Comparison of ENCODE assay signal across 24 cellular contexts in genomic region chr11:124302756-124303155, GRCh38. TPM values are rescaled to one million over a fixed set of nuclear protein-coding genes. Genes with fewer than 3 reads are reported as not detected.
DNase-seq lines count a peak whose midpoint lies in the region; ATAC-seq, FAIRE-seq and TF ChIP-seq lines count a peak whose summit lies in the region.
"Had no signal": no experiment of that assay in that cellular context is flagged by ENCODE, and none has a peak within 500 bp of the region (broad histone marks: within the 10 kb centered on the region; RNA-seq: fewer than 3 reads in every experiment).

No MANE protein-coding gene starts in this region.

- H2AK5ac ChIP-seq in IMR-90 (ENCODE audit: low read depth, low read length) (no peak overlapping the region), H1 (ENCODE audit: low read depth, low read length) (no peak overlapping the region), mesenchymal stem cell (ENCODE audit: low read length, severe bottlenecking) (no peak overlapping the region)

- H3K18ac ChIP-seq in IMR-90 (ENCODE audit: low read depth, low read length) (peak overlapping the region; percentile 37; the same call in 1 of the 2 replicates), H1 (ENCODE audit: extremely low read depth, low read length) (no peak overlapping the region), mesenchymal stem cell (ENCODE audit: low read depth in 1 of 2, low read length in 2 of 2) (peak overlapping the region; percentile 22 to 79)

- H4K5ac ChIP-seq in IMR-90 (ENCODE audit: low read depth, low read length) (peak overlapping the region; percentile 63; the same call in 1 of the 2 replicates), H1 (ENCODE audit: insufficient read length, low read depth, low read length) (no peak overlapping the region)

- no CpG with 5 or more reads among the region's 2 CpGs for WGBS in IMR-90 (ENCODE audit: extremely low coverage in 2 of 2, insufficient read length in 1 of 2), 2 experiments
- WGBS in H1 (ENCODE audit: extremely low coverage in 1 of 2, insufficient coverage in 1 of 2, insufficient read length in 1 of 2, insufficient replicate concordance in 2 of 2, low coverage in 1 of 2, low lambda C conversion rate in 2 of 2, missing lambda C conversion rate in 1 of 2), 2 experiments, result 29% methylated on average over 2 of the region's 2 CpGs; no CpG with 5 or more reads in 1 of the 2 experiments
- WGBS in mesenchymal stem cell, result no CpG with 5 or more reads among the region's 2 CpGs
- 11 to 55% methylated on average over 2 of the region's 2 CpGs for WGBS in gastroesophageal sphincter (ENCODE audit: low coverage in 1 of 2), 2 donors

- H2BK20ac ChIP-seq in IMR-90 (ENCODE audit: low read depth, low read length), result no peak overlapping the region
- no peak overlapping the region for H2BK20ac ChIP-seq in H1 (ENCODE audit: low read length)

- no peak for TF ChIP-seq RAD21 in IMR-90 (IDR thresholded peaks at IDR 0.05; ENCODE audit: low read length)
- no peak for TF ChIP-seq RAD21 in H1 (IDR thresholded peaks at IDR 0.05 in 1 of 2, conservative IDR thresholded peaks at IDR 0.05 in 1 of 2; ENCODE audit: low read depth in 2 of 2, low read length in 2 of 2)

- H3K4me3 ChIP-seq in AG10803 (ENCODE audit: low read length), result no peak overlapping the region
- no peak overlapping the region for H3K4me3 ChIP-seq in IMR-90 (ENCODE audit: insufficient read depth, low read depth, low read length)
- no peak overlapping the region for H3K4me3 ChIP-seq in H1 (ENCODE audit: extremely low read depth in 1 of 4, insufficient read depth in 2 of 4, low read depth in 3 of 4, low read length in 4 of 4)
- H3K4me3 ChIP-seq in mesenchymal stem cell (ENCODE audit: insufficient read depth in 1 of 2, low read depth in 1 of 2, low read length in 2 of 2), result no peak overlapping the region
- H3K4me3 ChIP-seq in gastroesophageal sphincter, result no peak overlapping the region
- H3K4me3 ChIP-seq: PC-9 had no signal

- H3K4me1 ChIP-seq in IMR-90 (ENCODE audit: control insufficient read depth, insufficient read depth, low read length) (peaks cover 2% of the 10 kb centered on the region; the same call in 1 of the 2 replicates), H1 (replicated peaks in 1 of 4; ENCODE audit: control insufficient read depth in 3 of 4, insufficient read depth in 4 of 4, low read length in 3 of 4) (peaks cover 0 to 6% (median 4%) of the 10 kb centered on the region in 4 experiments; a peak in 2 of 7 replicates), mesenchymal stem cell (ENCODE audit: control insufficient read depth, insufficient read depth, low read depth, low read length) (no peaks in the 10 kb centered on the region), gastroesophageal sphincter (no peaks in the 10 kb centered on the region)

- peak overlapping the region; percentile 34; the same call in 1 of the 3 replicates for H2BK15ac ChIP-seq in IMR-90 (ENCODE audit: low read depth, low read length)
- H2BK15ac ChIP-seq in H1 (ENCODE audit: low read length), result no peak overlapping the region
- H2BK15ac ChIP-seq in mesenchymal stem cell (ENCODE audit: low read depth, poor library complexity, severe bottlenecking), result no peak overlapping the region

- no peak for TF ChIP-seq EP300 in H1 (IDR thresholded peaks at IDR 0.05; ENCODE audit: borderline replicate concordance in 1 of 2, low read depth in 2 of 2, low read length in 2 of 2)
- no peak for TF ChIP-seq EP300 in gastroesophageal sphincter (IDR thresholded peaks at IDR 0.05)

- no peaks in the 10 kb centered on the region for H3K9me1 ChIP-seq in IMR-90 (ENCODE audit: insufficient read depth, low read length)

- no peak overlapping the region for H2AK9ac ChIP-seq in IMR-90 (replicated peaks; ENCODE audit: low read depth, low read length, poor library complexity)

- ATAC-seq in IMR-90 (ENCODE audit: low read depth), result no peak
- no peak for ATAC-seq in HG03196 (IDR thresholded peaks at IDR 0.05; ENCODE audit: unreplicated experiment)
- ATAC-seq in HG03520 (IDR thresholded peaks at IDR 0.05; ENCODE audit: unreplicated experiment), result no peak
- no peak for ATAC-seq in gastroesophageal sphincter

- no peaks in the 10 kb centered on the region for H3K23me2 ChIP-seq in H1 (ENCODE audit: low read depth, low read length)

- H3K79me2 ChIP-seq in H1 (ENCODE audit: control insufficient read depth in 1 of 2, insufficient read depth in 2 of 2, low read length in 2 of 2), result no peaks in the 10 kb centered on the region

- H3K79me1 ChIP-seq in IMR-90 (ENCODE audit: low read depth in 1 of 2, low read length in 2 of 2), result no peaks in the 10 kb centered on the region
- no peaks in the 10 kb centered on the region for H3K79me1 ChIP-seq in H1 (ENCODE audit: low read depth, low read length)
- H3K79me1 ChIP-seq in mesenchymal stem cell (replicated peaks; ENCODE audit: low read length, poor library complexity, severe bottlenecking), result no peaks in the 10 kb centered on the region

- no peak for TF ChIP-seq POLR2A in IMR-90 (IDR thresholded peaks at IDR 0.05; ENCODE audit: low read depth, low read length)
- no peak for TF ChIP-seq POLR2A in H1 (IDR thresholded peaks at IDR 0.05; ENCODE audit: control extremely low read depth in 1 of 2, low read depth in 2 of 2, low read length in 2 of 2)
- TF ChIP-seq POLR2A in gastroesophageal sphincter (IDR thresholded peaks at IDR 0.05), result no peak

- no peak overlapping the region for H3K4me2 ChIP-seq in IMR-90 (ENCODE audit: low read depth, low read length)
- H3K4me2 ChIP-seq in H1 (ENCODE audit: insufficient read depth in 1 of 2, low read depth in 2 of 2, low read length in 2 of 2), result 0 out of 4 replicates have a peak overlapping the region, but pooled peaks of 1 of the 2 experiments have one; percentile 11
- no peak overlapping the region for H3K4me2 ChIP-seq in mesenchymal stem cell (ENCODE audit: low read length, poor library complexity, severe bottlenecking)
- H3K4me2 ChIP-seq: PC-9, SK-N-SH had no signal

- dilution Hi-C loops in IMR-90 (cut with HindIII; ENCODE audit: low sequenced_read_pairs, unreplicated experiment), result no loop called here

- CTCF ChIA-PET in IMR-90 (lab: Yijun Ruan, JAX), result interaction anchor here (0.6 kb wide), 1 partner anchor 41 kb away, joined by 4 read pairs; no protein-coding TSS in a partner anchor
- CTCF ChIA-PET in H1 (lab: Charles Lee; ENCODE audit: partially characterized antibody), result no interaction called here

- H2BK12ac ChIP-seq in H1 (ENCODE audit: low read depth, low read length) (no peak overlapping the region; the same call in 1 of the 2 replicates), mesenchymal stem cell (ENCODE audit: low read length in 2 of 2) (peak overlapping the region in 1 of 2 experiments; percentile 66)

- no peaks in the 10 kb centered on the region for H4K20me1 ChIP-seq in IMR-90 (ENCODE audit: insufficient read depth, low read length)
- no peaks in the 10 kb centered on the region for H4K20me1 ChIP-seq in H1 (replicated peaks in 1 of 2; ENCODE audit: control insufficient read depth in 1 of 2, insufficient read depth in 2 of 2, low read length in 2 of 2)

- H3K9ac ChIP-seq in IMR-90 (ENCODE audit: low read depth, low read length), result no peak overlapping the region
- H3K9ac ChIP-seq in H1 (replicated peaks in 1 of 4; ENCODE audit: extremely low read depth in 1 of 4, low read depth in 3 of 4, low read length in 3 of 4), result no peak overlapping the region
- no peak overlapping the region for H3K9ac ChIP-seq in mesenchymal stem cell (ENCODE audit: low read length)
- H3K9ac ChIP-seq: SK-N-SH had no signal

- H3K9me3 ChIP-seq in IMR-90 (ENCODE audit: control insufficient read depth, insufficient read depth, low read length) (no peaks in the 10 kb centered on the region; the same call in 1 of the 2 replicates), H1 (ENCODE audit: insufficient read depth in 2 of 2, low read depth in 1 of 2, low read length in 1 of 2) (no peaks in the 10 kb centered on the region), mesenchymal stem cell (ENCODE audit: control insufficient read depth, low read length) (no peaks in the 10 kb centered on the region), gastroesophageal sphincter (peaks cover 0 to 8% (median 0%) of the 10 kb centered on the region in 3 donors)
- H3K9me3 ChIP-seq: SK-N-SH had no signal

- no peak overlapping the region for H3K23ac ChIP-seq in IMR-90 (ENCODE audit: low read depth, low read length)
- H3K23ac ChIP-seq in H1 (ENCODE audit: insufficient read length), result no peak overlapping the region
- H3K23ac ChIP-seq in mesenchymal stem cell (ENCODE audit: low read length in 2 of 2), result no peak overlapping the region

- DNase-seq in AG10803 (ENCODE audit: low read depth) (peak; percentile 5), IMR-90 (no peak), H1 (ENCODE audit: low read depth in 1 of 2, low spot score in 2 of 2) (no peak), mesenchymal stem cell (peak; percentile 51), SW 1271 (lab: John Stamatoyannopoulos, UW) (no peak)
- DNase-seq: CD4-positive, CD25-positive, alpha-beta regulatory T cell; EL; KBM-7; MM.1S; NCI-H1048; NCI-H1436; NCI-H187 treated with DMSO at 0.1 percent for 48 hours; NCI-H226; NCI-H510A treated with DMSO at 0.1 percent for 48 hours; NCI-H748 treated with DMSO at 0.1 percent for 48 hours; PC-9; RPMI8226; SHP77; SK-N-SH had no signal

- BruUV-seq in IMR-90 (replicated peaks; lab: Mats Ljungman, UMichigan), result no TSS peak

- H3K36me3 ChIP-seq in IMR-90 (ENCODE audit: control insufficient read depth, insufficient read depth, low read length) (no peaks in the 10 kb centered on the region), H1 (ENCODE audit: control insufficient read depth in 2 of 4, insufficient read depth in 4 of 4, low read length in 3 of 4) (no peaks in the 10 kb centered on the region), mesenchymal stem cell (ENCODE audit: control insufficient read depth in 1 of 2, insufficient read depth in 2 of 2, low read depth in 1 of 2, low read length in 2 of 2) (no peaks in the 10 kb centered on the region), gastroesophageal sphincter (no peaks in the 10 kb centered on the region)

- H2BK120ac ChIP-seq in IMR-90 (ENCODE audit: low read depth, low read length) (peak overlapping the region; percentile 57), H1 (replicated peaks; ENCODE audit: low read depth, low read length) (no peak overlapping the region), mesenchymal stem cell (ENCODE audit: low read depth, low read length) (no peak overlapping the region)

- FAIRE-seq in H1 (lab: Jason Lieb, UNC), result no peak
- FAIRE-seq: A204.1 had no signal

- H4K8ac ChIP-seq in IMR-90 (ENCODE audit: low read depth in 2 of 2, low read length in 2 of 2) (peak overlapping the region in 1 of 2 experiments; percentile 55; a peak in 2 of 4 replicates), H1 (ENCODE audit: extremely low read depth, insufficient read depth, low read length) (no peak overlapping the region), mesenchymal stem cell (ENCODE audit: low read length) (no peak overlapping the region)

- peak overlapping the region; percentile 74; the same call in 1 of the 2 replicates for H4K91ac ChIP-seq in IMR-90 (ENCODE audit: insufficient read depth, low read depth, low read length)
- no peak overlapping the region for H4K91ac ChIP-seq in H1 (replicated peaks; ENCODE audit: insufficient read length, low read length)
- H4K91ac ChIP-seq in mesenchymal stem cell (ENCODE audit: low read length), result no peak overlapping the region

- in situ Hi-C loops in IMR-90 (cut with MboI; ENCODE audit: low sequenced_read_pairs), result no loop called here

- H3K4ac ChIP-seq in IMR-90 (ENCODE audit: low read depth, low read length) (peak overlapping the region; percentile 88; the same call in 1 of the 2 replicates), H1 (replicated peaks; ENCODE audit: insufficient read length, low read depth, low read length) (no peak overlapping the region), mesenchymal stem cell (ENCODE audit: low read depth in 1 of 2, low read length in 2 of 2) (no peak overlapping the region)

- no peak overlapping the region for H3K27ac ChIP-seq in IMR-90 (ENCODE audit: insufficient read depth, low read length)
- no peak overlapping the region for H3K27ac ChIP-seq in H1 (ENCODE audit: low read depth, low read length)
- no peak overlapping the region for H3K27ac ChIP-seq in mesenchymal stem cell (ENCODE audit: low read length, poor library complexity, severe bottlenecking)
- H3K27ac ChIP-seq in gastroesophageal sphincter, result no peak overlapping the region
- H3K27ac ChIP-seq: PC-9 had no signal

- no peaks in the 10 kb centered on the region for H3K27me3 ChIP-seq in IMR-90 (ENCODE audit: control insufficient read depth, insufficient read depth, low read length)
- no peaks in the 10 kb centered on the region for H3K27me3 ChIP-seq in H1 (replicated peaks in 1 of 4; ENCODE audit: control insufficient read depth in 3 of 4, extremely low read depth in 1 of 4, insufficient read depth in 3 of 4, low read length in 3 of 4)
- no peaks in the 10 kb centered on the region for H3K27me3 ChIP-seq in mesenchymal stem cell (ENCODE audit: control insufficient read depth in 1 of 2, insufficient read depth in 1 of 2, low read length in 2 of 2)
- no peaks in the 10 kb centered on the region for H3K27me3 ChIP-seq in gastroesophageal sphincter

- H2AFZ ChIP-seq in IMR-90 (replicated peaks; ENCODE audit: low read length, poor library complexity), result no peak overlapping the region
- H2AFZ ChIP-seq in H1 (ENCODE audit: low read length), result 0 out of 2 replicates have a peak overlapping the region, but pooled peaks have one; percentile 90
- no peak overlapping the region for H2AFZ ChIP-seq in mesenchymal stem cell (ENCODE audit: low read depth, low read length)
- H2AFZ ChIP-seq: PC-9 had no signal

- H3K56ac ChIP-seq in IMR-90 (ENCODE audit: extremely low read depth, insufficient read depth, low read length) (no peak overlapping the region), H1 (replicated peaks; ENCODE audit: insufficient read length, low read depth, low read length) (no peak overlapping the region)

- POLR2A ChIA-PET in IMR-90 (lab: Charles Lee; ENCODE audit: unreplicated experiment), result no interaction called here
- POLR2A ChIA-PET in H1 (lab: Charles Lee; ENCODE audit: partially characterized antibody), result no interaction called here

- TF ChIP-seq CTCF in AG10803 (conservative IDR thresholded peaks at IDR 0.05; ENCODE audit: low read length) (no peak), IMR-90 (conservative IDR thresholded peaks at IDR 0.05; ENCODE audit: low read depth, low read length) (no peak), H1 (IDR thresholded peaks at IDR 0.05; ENCODE audit: control extremely low read depth in 1 of 3, insufficient read depth in 1 of 3, low read depth in 1 of 3, low read length in 3 of 3) (no peak), gastroesophageal sphincter (IDR thresholded peaks at IDR 0.05) (no peak)

- H2BK5ac ChIP-seq in IMR-90 (ENCODE audit: low read depth, low read length, poor library complexity, severe bottlenecking), result peak overlapping the region; percentile 49
- H2BK5ac ChIP-seq in H1 (ENCODE audit: low read depth, low read length), result no peak overlapping the region
- no peak overlapping the region for H2BK5ac ChIP-seq in mesenchymal stem cell (ENCODE audit: low read depth, low read length, poor library complexity, severe bottlenecking)

- intact Hi-C loops in IMR-90 (cut with micrococcal nuclease), result no loop called here

- H3K14ac ChIP-seq in IMR-90 (replicated peaks; ENCODE audit: low read depth, low read length), result no peak overlapping the region
- no peak overlapping the region for H3K14ac ChIP-seq in H1 (ENCODE audit: insufficient read length)
- H3K14ac ChIP-seq in mesenchymal stem cell (ENCODE audit: low read length in 2 of 2), result no peak overlapping the region

RNA-seq across cellular contexts. Expression of gene OR8D1, which starts 11.0 kb away (rescaled TPM):
- total RNA-seq in IMR-90 (2012; rRNA removed) (not detected in 2 replicates), gastroesophageal sphincter (not detected)
- polyA plus RNA-seq in IMR-90 (2012; rRNA removed) (not detected in 2 replicates), H1 (2011; rRNA removed) (not detected in 2 replicates)
- polyA plus RNA-seq in IMR-90 (2012; cell fraction: cytosol; rRNA removed), result not detected in 2 replicates
- polyA plus RNA-seq in IMR-90 (2012; cell fraction: nucleus; rRNA removed; ENCODE audit: low replicate concordance), result not detected in 2 replicates
- total RNA-seq in H1 (2021; fragmentation: NEBNext Ultra II Directional; extraction: Animal tissue kit (Norgen Biotek cat#: 25700)), result not detected in 2 replicates
- polyA plus RNA-seq in H1 (2011; cell fraction: cytosol; rRNA removed), result not detected
- polyA plus RNA-seq in H1 (2011; cell fraction: nucleus; rRNA removed), result not detected
- not detected in 4 replicates for polyA plus RNA-seq in H1 (2012, experiment 1 of 2)
- not detected for polyA plus RNA-seq in H1 (2012, experiment 2 of 2)
- not detected for polyA plus RNA-seq in H1 (2013, experiment 1 of 2)
- not detected for polyA plus RNA-seq in H1 (2013, experiment 2 of 2)
- polyA minus RNA-seq in H1 (2011; rRNA and poly(A)+ RNA removed), result not detected in 2 replicates
- not detected for polyA minus RNA-seq in H1 (2011; cell fraction: cytosol; rRNA and poly(A)+ RNA removed)
- polyA minus RNA-seq in H1 (2011; cell fraction: nucleus; rRNA and poly(A)+ RNA removed), result not detected
- polyA plus RNA-seq in mesenchymal stem cell (2013, experiment 1 of 2), result 0.07 TPM
- polyA plus RNA-seq in mesenchymal stem cell (2013, experiment 2 of 2), result 0.07 TPM
- total RNA-seq: CD4-positive, CD25-positive, alpha-beta regulatory T cell; PC-9 had no signal
- polyA plus RNA-seq: BJ; CD4-positive, CD25-positive, alpha-beta regulatory T cell; SK-N-SH had no signal

RNA-seq across cellular contexts. Expression of gene OR8D2, which starts 17.2 kb away (rescaled TPM):
- not detected in 2 replicates for total RNA-seq in IMR-90 (2012; rRNA removed)
- polyA plus RNA-seq in IMR-90 (2012; rRNA removed), result not detected in 2 replicates
- polyA plus RNA-seq in IMR-90 (2012; cell fraction: cytosol; rRNA removed), result not detected in 2 replicates
- not detected in 2 replicates for polyA plus RNA-seq in IMR-90 (2012; cell fraction: nucleus; rRNA removed; ENCODE audit: low replicate concordance)
- total RNA-seq in H1 (2021; fragmentation: NEBNext Ultra II Directional; extraction: Animal tissue kit (Norgen Biotek cat#: 25700)), result not detected in 2 replicates
- not detected in 2 replicates for polyA plus RNA-seq in H1 (2011; rRNA removed)
- polyA plus RNA-seq in H1 (2011; cell fraction: cytosol; rRNA removed), result not detected
- polyA plus RNA-seq in H1 (2011; cell fraction: nucleus; rRNA removed), result not detected
- not detected in 4 replicates for polyA plus RNA-seq in H1 (2012, experiment 1 of 2)
- not detected for polyA plus RNA-seq in H1 (2012, experiment 2 of 2)
- not detected for polyA plus RNA-seq in H1 (2013, experiment 1 of 2)
- polyA plus RNA-seq in H1 (2013, experiment 2 of 2), result not detected
- not detected in 2 replicates for polyA minus RNA-seq in H1 (2011; rRNA and poly(A)+ RNA removed)
- not detected for polyA minus RNA-seq in H1 (2011; cell fraction: cytosol; rRNA and poly(A)+ RNA removed)
- not detected for polyA minus RNA-seq in H1 (2011; cell fraction: nucleus; rRNA and poly(A)+ RNA removed)
- polyA plus RNA-seq in mesenchymal stem cell (2013, experiment 1 of 2), result not detected
- polyA plus RNA-seq in mesenchymal stem cell (2013, experiment 2 of 2), result not detected
- total RNA-seq in gastroesophageal sphincter, result not detected
- total RNA-seq: CD4-positive, CD25-positive, alpha-beta regulatory T cell; PC-9 had no signal
- polyA plus RNA-seq: BJ; CD4-positive, CD25-positive, alpha-beta regulatory T cell; SK-N-SH had no signal

RNA-seq across cellular contexts. Expression of gene OR8G5, which starts 46.6 kb away (rescaled TPM):
- total RNA-seq in IMR-90 (2012; rRNA removed), result not detected in 2 replicates
- not detected in 2 replicates for polyA plus RNA-seq in IMR-90 (2012; rRNA removed)
- polyA plus RNA-seq in IMR-90 (2012; cell fraction: cytosol; rRNA removed), result not detected in 2 replicates
- not detected in 2 replicates for polyA plus RNA-seq in IMR-90 (2012; cell fraction: nucleus; rRNA removed; ENCODE audit: low replicate concordance)
- not detected in 2 replicates for total RNA-seq in H1 (2021; fragmentation: NEBNext Ultra II Directional; extraction: Animal tissue kit (Norgen Biotek cat#: 25700))
- polyA plus RNA-seq in H1 (2011; rRNA removed), result not detected in 2 replicates
- polyA plus RNA-seq in H1 (2011; cell fraction: cytosol; rRNA removed), result not detected
- not detected for polyA plus RNA-seq in H1 (2011; cell fraction: nucleus; rRNA removed)
- polyA plus RNA-seq in H1 (2012, experiment 1 of 2), result not detected in 4 replicates
- not detected for polyA plus RNA-seq in H1 (2012, experiment 2 of 2)
- not detected for polyA plus RNA-seq in H1 (2013, experiment 1 of 2)
- polyA plus RNA-seq in H1 (2013, experiment 2 of 2), result not detected
- polyA minus RNA-seq in H1 (2011; rRNA and poly(A)+ RNA removed), result not detected in 2 replicates
- not detected for polyA minus RNA-seq in H1 (2011; cell fraction: cytosol; rRNA and poly(A)+ RNA removed)
- not detected for polyA minus RNA-seq in H1 (2011; cell fraction: nucleus; rRNA and poly(A)+ RNA removed)
- polyA plus RNA-seq in mesenchymal stem cell (2013, experiment 1 of 2), result 0.03 TPM
- polyA plus RNA-seq in mesenchymal stem cell (2013, experiment 2 of 2), result not detected
- total RNA-seq in gastroesophageal sphincter, result not detected
- total RNA-seq: CD4-positive, CD25-positive, alpha-beta regulatory T cell; PC-9 had no signal
- polyA plus RNA-seq: BJ; CD4-positive, CD25-positive, alpha-beta regulatory T cell; SK-N-SH had no signal

Comparison
In these comparisons a context has a peak if more than half of its experiments do, and no peak if none do; other contexts are left out.
1. DNase-seq: peak in AG10803 (single experiment) and mesenchymal stem cell (single experiment); none in IMR-90 (single experiment), H1 (0 of 2) and SW 1271 (0 of 2).